Comparison of ENCODE assay signal across 9 cellular contexts in the genomic region with DNA sequence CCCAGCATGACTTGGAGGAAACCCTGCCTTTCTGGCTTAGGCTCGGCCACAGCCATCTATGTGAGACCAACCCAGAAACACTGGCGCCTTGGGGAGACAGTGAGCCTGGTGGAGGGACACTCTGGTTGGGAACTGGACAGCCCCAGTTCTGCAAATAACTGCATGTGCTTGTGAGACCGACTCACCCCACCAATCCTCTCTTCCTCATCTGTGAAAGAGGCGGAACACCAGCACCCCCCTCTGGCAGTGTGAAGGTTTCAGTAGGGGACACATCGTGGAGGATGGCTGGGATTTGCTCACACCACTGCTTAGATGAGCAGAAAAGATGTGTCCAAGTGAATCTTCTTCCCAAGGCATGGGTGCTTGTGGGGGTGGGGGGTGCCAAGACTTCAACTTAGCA.
DNase-seq lines count a peak whose midpoint lies in the region; ATAC-seq and FAIRE-seq lines count a peak whose summit lies in the region.
"Had no signal": no experiment of that assay in that cellular context is flagged by ENCODE, and none has a peak within 500 bp of the region (broad histone marks: within the 10 kb centered on the region; RNA-seq: fewer than 3 reads in every experiment).

No MANE protein-coding gene starts in this region.

- no peak for FAIRE-seq in GM19239 (lab: Jason Lieb, UNC)

- H3K27ac Mint-ChIP-seq in memory B cell = no peak overlapping the region
- H3K27ac Mint-ChIP-seq: activated naive CD4-positive, alpha-beta T cell treated with anti-CD3 and anti-CD28 coated beads, Interleukin-2, amount 50 U/mL, for 24 hours had no signal

- peaks cover 9% of the 10 kb centered on the region for H3K27me3 Mint-ChIP-seq in memory B cell

- peak; percentile 84 for ATAC-seq in memory B cell (ENCODE audit: low read depth)
- ATAC-seq in HG02610 (IDR thresholded peaks at IDR 0.05; ENCODE audit: unreplicated experiment) = no peak

- DNase-seq in activated gamma-delta T cell treated with Interleukin-2 at 50 U/mL for 16 hours (peak; percentile 22), activated gamma-delta T cell (lab: John Stamatoyannopoulos, UW) (no peak), NCI-H1694 treated with DMSO at 0.1 percent for 48 hours (lab: John Stamatoyannopoulos, UW) (peak; percentile 58), memory B cell (ENCODE audit: low spot score in 2 of 2) (peak; percentile 54 to 61), GM19239 (ENCODE audit: insufficient read length, low spot score) (no peak)
- peak; percentile 56 to 61 for DNase-seq in activated T-cell treated with anti-CD3 and anti-CD28 coated beads, Interleukin-2, amount 50 U/mL, for 48 hours
- DNase-seq in activated effector memory CD4-positive, alpha-beta T cell treated with anti-CD3 and anti-CD28 coated beads, Interleukin-2, amount 50 U/mL, for 16 hours = no peak

- H3K4me1 Mint-ChIP-seq in memory B cell = peaks cover 14% of the 10 kb centered on the region

- no peak overlapping the region for H3K4me3 Mint-ChIP-seq in memory B cell
- H3K4me3 Mint-ChIP-seq: activated naive CD4-positive, alpha-beta T cell treated with anti-CD3 and anti-CD28 coated beads, Interleukin-2, amount 50 U/mL, for 24 hours had no signal

- H3K36me3 Mint-ChIP-seq in memory B cell = no peaks in the 10 kb centered on the region
- H3K36me3 Mint-ChIP-seq: activated naive CD4-positive, alpha-beta T cell treated with anti-CD3 and anti-CD28 coated beads, Interleukin-2, amount 50 U/mL, for 24 hours had no signal

- H3K9me3 Mint-ChIP-seq in memory B cell = no peaks in the 10 kb centered on the region
- H3K9me3 Mint-ChIP-seq: activated naive CD4-positive, alpha-beta T cell treated with anti-CD3 and anti-CD28 coated beads, Interleukin-2, amount 50 U/mL, for 24 hours had no signal

Comparison
In these comparisons a context has a peak if more than half of its experiments do, and no peak if none do; other contexts are left out.
1. DNase-seq: peak in activated gamma-delta T cell treated with Interleukin-2 at 50 U/mL for 16 hours (single experiment), NCI-H1694 treated with DMSO at 0.1 percent for 48 hours (single experiment), activated T-cell treated with anti-CD3 and anti-CD28 coated beads, Interleukin-2, amount 50 U/mL, for 48 hours (2 of 2) and memory B cell (2 of 2); none in activated gamma-delta T cell (single experiment), activated effector memory CD4-positive, alpha-beta T cell treated with anti-CD3 and anti-CD28 coated beads, Interleukin-2, amount 50 U/mL, for 16 hours (single experiment) and GM19239 (single experiment).